Comparison of ENCODE assay signal across 13 cellular contexts in the genomic region with DNA sequence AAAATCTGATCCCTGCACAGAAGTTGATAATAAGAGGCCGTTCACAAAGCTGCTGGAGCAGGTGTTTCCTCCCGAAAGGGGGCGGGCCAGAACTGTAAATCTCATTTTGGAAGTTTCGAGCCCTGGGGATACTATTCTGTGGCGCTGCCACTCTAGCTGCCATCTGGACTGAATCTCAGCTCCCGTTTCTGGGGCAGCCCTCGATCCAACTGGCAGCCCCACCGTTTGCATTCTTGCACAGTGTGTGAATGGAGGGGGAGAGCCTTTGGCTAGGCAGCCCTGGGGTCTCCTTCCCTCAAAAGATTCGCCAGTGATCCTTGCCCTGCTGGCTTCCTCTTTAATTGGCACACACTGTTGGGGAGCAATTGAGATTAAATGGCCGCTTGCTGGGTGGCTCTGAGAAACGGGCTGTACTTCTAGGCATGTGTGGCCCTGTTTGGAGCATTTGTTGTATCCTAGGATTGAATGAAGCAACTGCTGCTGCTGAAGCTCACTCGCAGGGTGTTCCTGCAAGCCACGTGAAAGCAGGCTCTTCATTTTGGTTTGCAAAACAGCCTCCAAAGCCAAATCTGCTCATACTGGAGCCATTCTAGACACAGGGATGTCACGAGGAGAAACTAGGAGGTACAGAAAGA. TPM values are rescaled to one million over a fixed set of nuclear protein-coding genes. Genes with fewer than 3 reads are reported as not detected.
DNase-seq lines count a peak whose midpoint lies in the region; ATAC-seq and TF ChIP-seq lines count a peak whose summit lies in the region.
"Had no signal": no experiment of that assay in that cellular context is flagged by ENCODE, and none has a peak within 500 bp of the region (broad histone marks: within the 10 kb centered on the region; RNA-seq: fewer than 3 reads in every experiment).

No MANE protein-coding gene starts in this region.

- DNase-seq in D341Med (ENCODE audit: low spot score): peak; percentile 34
- DNase-seq in H7: peak; percentile 23
- peak; percentile 13 for DNase-seq in WTC11 (ENCODE audit: low spot score)
- DNase-seq in medulla oblongata (ENCODE audit: extremely low spot score): peak; percentile 62
- DNase-seq in cerebellar nuclear complex (lab: John Stamatoyannopoulos, UW): no peak
- no peak for DNase-seq in NCI-H446 treated with DMSO at 0.1 percent for 48 hours (lab: John Stamatoyannopoulos, UW)
- DNase-seq in NOMO-1 treated with dmso at 0.1 percent for 144 hours (lab: John Stamatoyannopoulos, UW; ENCODE audit: unreplicated experiment): no peak
- DNase-seq: activated T-cell treated with anti-CD3 and anti-CD28 coated beads, Interleukin-2, amount 50 U/mL, for 72 hours; Caco-2; esophagus squamous epithelium; stimulated activated CD4-positive, alpha-beta T cell treated with anti-CD3 and anti-CD28 coated beads, Interleukin-15, amount 100 ng/mL, for 24 hours had no signal

- H3K36me3 ChIP-seq in H7 (replicated peaks; ENCODE audit: control insufficient read depth, insufficient read depth, low read length): no peaks in the 10 kb centered on the region
- H3K36me3 ChIP-seq: esophagus squamous epithelium had no signal

- POLR2A ChIA-PET in WTC11 (lab: Charles Lee): no interaction called here

- CTCF ChIA-PET in WTC11 (lab: Charles Lee): interaction anchor here (1.2 to 2.3 kb wide), 3 partner anchors 15 to 188 kb away, joined by 3 to 11 read pairs (median 5); no protein-coding TSS in a partner anchor

- no peak overlapping the region for H3K27ac Mint-ChIP-seq in WTC11
- H3K27ac Mint-ChIP-seq: activated T-cell treated with anti-CD3 and anti-CD28 coated beads, Interleukin-2, amount 50 U/mL, for 72 hours had no signal

- H3K9me3 Mint-ChIP-seq in WTC11: peaks cover 3% of the 10 kb centered on the region; the same call in 1 of the 2 replicates
- H3K9me3 Mint-ChIP-seq: activated T-cell treated with anti-CD3 and anti-CD28 coated beads, Interleukin-2, amount 50 U/mL, for 72 hours had no signal

- ATAC-seq in WTC11 (peak; percentile 87), HG03135 (IDR thresholded peaks at IDR 0.05; ENCODE audit: unreplicated experiment) (no peak)
- ATAC-seq: activated T-cell treated with anti-CD3 and anti-CD28 coated beads, Interleukin-2, amount 50 U/mL, for 72 hours had no signal

- peaks cover 16% of the 10 kb centered on the region for H3K4me1 Mint-ChIP-seq in WTC11

- H3K27me3 Mint-ChIP-seq in WTC11 (ENCODE audit: low read depth): peaks cover 3% of the 10 kb centered on the region

- no peaks in the 10 kb centered on the region for H3K36me3 Mint-ChIP-seq in WTC11

- no peak for TF ChIP-seq CTCF in WTC11 (IDR thresholded peaks at IDR 0.05)

- H3K4me3 Mint-ChIP-seq in WTC11: peak overlapping the region; percentile 8; the same call in 1 of the 2 replicates
- H3K4me3 Mint-ChIP-seq: activated T-cell treated with anti-CD3 and anti-CD28 coated beads, Interleukin-2, amount 50 U/mL, for 72 hours had no signal

- H3K27me3 ChIP-seq in H7 (ENCODE audit: control insufficient read depth, insufficient read depth, low read length): no peaks in the 10 kb centered on the region; the same call in none of the 2 replicates

- H3K4me3 ChIP-seq in H7 (ENCODE audit: insufficient read depth, low read depth, low read length): no peak overlapping the region

TF ChIP-seq in WTC11, 78 proteins besides CTCF, POLR2A, EP300 and RAD21:
- TF ChIP-seq ZNF423 (CRISPR knock-in tag; IDR thresholded peaks at IDR 0.05): no peak
- no peak for TF ChIP-seq ZNF263 (CRISPR knock-in tag; IDR thresholded peaks at IDR 0.05; ENCODE audit: low read depth)
- TF ChIP-seq NR3C1 (CRISPR knock-in tag; conservative IDR thresholded peaks at IDR 0.05; ENCODE audit: low read depth): no peak
- TF ChIP-seq ZNF219 (CRISPR knock-in tag; IDR thresholded peaks at IDR 0.05; ENCODE audit: borderline replicate concordance): no peak
- TF ChIP-seq ELF4 (CRISPR knock-in tag; IDR thresholded peaks at IDR 0.05; ENCODE audit: low read depth): no peak
- TF ChIP-seq CREB1 (CRISPR knock-in tag; IDR thresholded peaks at IDR 0.05): no peak
- TF ChIP-seq, protein P1, sequence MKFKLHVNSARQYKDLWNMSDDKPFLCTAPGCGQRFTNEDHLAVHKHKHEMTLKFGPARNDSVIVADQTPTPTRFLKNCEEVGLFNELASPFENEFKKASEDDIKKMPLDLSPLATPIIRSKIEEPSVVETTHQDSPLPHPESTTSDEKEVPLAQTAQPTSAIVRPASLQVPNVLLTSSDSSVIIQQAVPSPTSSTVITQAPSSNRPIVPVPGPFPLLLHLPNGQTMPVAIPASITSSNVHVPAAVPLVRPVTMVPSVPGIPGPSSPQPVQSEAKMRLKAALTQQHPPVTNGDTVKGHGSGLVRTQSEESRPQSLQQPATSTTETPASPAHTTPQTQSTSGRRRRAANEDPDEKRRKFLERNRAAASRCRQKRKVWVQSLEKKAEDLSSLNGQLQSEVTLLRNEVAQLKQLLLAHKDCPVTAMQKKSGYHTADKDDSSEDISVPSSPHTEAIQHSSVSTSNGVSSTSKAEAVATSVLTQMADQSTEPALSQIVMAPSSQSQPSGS (CRISPR knock-in tag; IDR thresholded peaks at IDR 0.05; ENCODE audit: borderline replicate concordance, low read depth): no peak
- TF ChIP-seq ZNF671 (CRISPR knock-in tag; IDR thresholded peaks at IDR 0.05): no peak
- no peak for TF ChIP-seq ATF3 (CRISPR knock-in tag; conservative IDR thresholded peaks at IDR 0.05)
- TF ChIP-seq NR2C2 (CRISPR knock-in tag; IDR thresholded peaks at IDR 0.05): no peak
- TF ChIP-seq E2F1 (CRISPR knock-in tag; IDR thresholded peaks at IDR 0.05): no peak
- no peak for TF ChIP-seq RELA (CRISPR knock-in tag; IDR thresholded peaks at IDR 0.05; ENCODE audit: borderline replicate concordance)
- TF ChIP-seq ZNF396 (CRISPR knock-in tag; IDR thresholded peaks at IDR 0.05; ENCODE audit: borderline replicate concordance): no peak
- TF ChIP-seq ZNF121 (CRISPR knock-in tag; IDR thresholded peaks at IDR 0.05): no peak
- TF ChIP-seq TEAD1 (CRISPR knock-in tag; IDR thresholded peaks at IDR 0.05): no peak

RNA-seq across cellular contexts. Expression of gene TOPAZ1, which starts 57.2 kb away (rescaled TPM):
- not detected in 2 replicates for total RNA-seq in H7 (2014; rRNA removed; shearing (Covaris generic))
- not detected in 3 replicates for total RNA-seq in WTC11 (2021)
- total RNA-seq: activated T-cell treated with anti-CD3 and anti-CD28 coated beads, Interleukin-2, amount 50 U/mL, for 72 hours; bronchial epithelial cell; Caco-2; esophagus squamous epithelium had no signal

Comparison
In these comparisons a context has a peak if more than half of its experiments do, and no peak if none do; other contexts are left out.
1. DNase-seq: peak in D341Med (single experiment), H7 (single experiment), WTC11 (single experiment) and medulla oblongata (single experiment); none in cerebellar nuclear complex (0 of 2), NCI-H446 treated with DMSO at 0.1 percent for 48 hours (single experiment) and NOMO-1 treated with dmso at 0.1 percent for 144 hours (single experiment).